In genomic region chr17:77436058-77436442, GRCh38 we compare ENCODE assay signal across 9 cellular contexts.
DNase-seq lines count a peak whose midpoint lies in the region; ATAC-seq and TF ChIP-seq lines count a peak whose summit lies in the region.
"Had no signal": no experiment of that assay in that cellular context is flagged by ENCODE, and none has a peak within 500 bp of the region (broad histone marks: within the 10 kb centered on the region; RNA-seq: fewer than 3 reads in every experiment).

No MANE protein-coding gene starts in this region.

- peak overlapping the region; percentile 11 to 76 for H3K4me3 Mint-ChIP-seq in CD14-positive monocyte
- H3K4me3 Mint-ChIP-seq in effector memory CD8-positive, alpha-beta T cell = peak overlapping the region; percentile 37 to 75
- peak overlapping the region; percentile 95 to 99 (median 96) for H3K4me3 Mint-ChIP-seq in naive thymus-derived CD8-positive, alpha-beta T cell

- DNase-seq in CD14-positive monocyte (ENCODE audit: low spot score) (no peak), NCI-H524 treated with DMSO at 0.1 percent for 48 hours (lab: John Stamatoyannopoulos, UW) (peak; percentile 78), SHP77 (lab: John Stamatoyannopoulos, UW) (no peak)
- no peak for DNase-seq in effector memory CD8-positive, alpha-beta T cell
- no peak for DNase-seq in naive thymus-derived CD8-positive, alpha-beta T cell
- DNase-seq in activated effector memory CD4-positive, alpha-beta T cell treated with anti-CD3 and anti-CD28 coated beads, Interleukin-2, amount 50 U/mL, for 16 hours = no peak
- DNase-seq: NCI-H2081 had no signal

- H3K27ac Mint-ChIP-seq in CD14-positive monocyte = peak overlapping the region in 1 of 7 donors; percentile 45
- peak overlapping the region in 1 of 2 donors; percentile 99 for H3K27ac Mint-ChIP-seq in effector memory CD8-positive, alpha-beta T cell
- peak overlapping the region; percentile 93 to 100 (median 99) for H3K27ac Mint-ChIP-seq in naive thymus-derived CD8-positive, alpha-beta T cell

- H3K36me3 Mint-ChIP-seq in CD14-positive monocyte = peaks cover 19 to 35% of the 10 kb centered on the region in 2 donors
- peaks cover 21% of the 10 kb centered on the region for H3K36me3 Mint-ChIP-seq in effector memory CD8-positive, alpha-beta T cell (ENCODE audit: insufficient read depth)
- H3K36me3 Mint-ChIP-seq in naive thymus-derived CD8-positive, alpha-beta T cell = peaks cover 0 to 10% (median 9%) of the 10 kb centered on the region in 3 donors

- no peak for TF ChIP-seq CTCF in CD14-positive monocyte (IDR thresholded peaks at IDR 0.05)

- H3K4me1 Mint-ChIP-seq in CD14-positive monocyte = peaks cover 84% of the 10 kb centered on the region
- H3K4me1 Mint-ChIP-seq in effector memory CD8-positive, alpha-beta T cell (ENCODE audit: low read depth in 2 of 2) = peaks cover 49 to 65% of the 10 kb centered on the region in 2 donors
- peaks cover 34 to 97% (median 88%) of the 10 kb centered on the region in 4 donors for H3K4me1 Mint-ChIP-seq in naive thymus-derived CD8-positive, alpha-beta T cell

- intact Hi-C loops in CD14-positive monocyte (cut with micrococcal nuclease) = loop anchor here (5.0 kb wide), 1 partner anchor 36 kb away; no protein-coding TSS in a partner anchor

- POLR2A ChIA-PET in naive thymus-derived CD8-positive, alpha-beta T cell (lab: Charles Lee) = interaction anchor here (0.6 to 74.5 kb wide), 10 partner anchors 3 to 1868 kb away, joined by 3 to 5369 read pairs (median 194); partner anchors contain the start of genes TMC8 and TNRC6C

- H3K27me3 Mint-ChIP-seq in CD14-positive monocyte (ENCODE audit: low read depth in 3 of 3) = peaks cover 0 to 3% (median 2%) of the 10 kb centered on the region in 3 donors
- H3K27me3 Mint-ChIP-seq in effector memory CD8-positive, alpha-beta T cell = no peaks in the 10 kb centered on the region
- H3K27me3 Mint-ChIP-seq in naive thymus-derived CD8-positive, alpha-beta T cell = no peaks in the 10 kb centered on the region

- no peak for ATAC-seq in effector memory CD8-positive, alpha-beta T cell (replicated peaks)
- ATAC-seq in naive thymus-derived CD8-positive, alpha-beta T cell = no peak
- no peak for ATAC-seq in GM18861 (IDR thresholded peaks at IDR 0.05; ENCODE audit: unreplicated experiment)
- no peak for ATAC-seq in HG03571 (IDR thresholded peaks at IDR 0.05; ENCODE audit: unreplicated experiment)

- no peaks in the 10 kb centered on the region for H3K9me3 Mint-ChIP-seq in CD14-positive monocyte
- H3K9me3 Mint-ChIP-seq in effector memory CD8-positive, alpha-beta T cell = no peaks in the 10 kb centered on the region
- no peaks in the 10 kb centered on the region for H3K9me3 Mint-ChIP-seq in naive thymus-derived CD8-positive, alpha-beta T cell

Comparison
In these comparisons a context has a peak if more than half of its experiments do, and no peak if none do; other contexts are left out.
1. H3K4me3 Mint-ChIP-seq: peak in every context shown above with its lines; median percentile 96 in naive thymus-derived CD8-positive, alpha-beta T cell; 56 in effector memory CD8-positive, alpha-beta T cell; 44 in CD14-positive monocyte.